8 cellular contexts compared by ENCODE assay signal in genomic region chr16:17469742-17470001, GRCh38. TPM values are rescaled to one million over a fixed set of nuclear protein-coding genes. Genes with fewer than 3 reads are reported as not detected.
A peak's percentile ranks its signal among the peaks of the same experiment; 100 is the strongest.
DNase-seq lines count a peak whose midpoint lies in the region; ATAC-seq and TF ChIP-seq lines count a peak whose summit lies in the region.

No MANE protein-coding gene starts in this region.

- H3K27me3 ChIP-seq in MG63: no peaks in the 10 kb centered on the region; the same call in 1 of the 2 replicates
- H3K27me3 ChIP-seq in neutrophil: peaks cover 20% of the 10 kb centered on the region

- ATAC-seq in effector memory CD8-positive, alpha-beta T cell (replicated peaks): peak; percentile 17
- ATAC-seq in GM21367 (IDR thresholded peaks at IDR 0.05; ENCODE audit: unreplicated experiment): no peak
- no peak for ATAC-seq in GM21825 (IDR thresholded peaks at IDR 0.05; ENCODE audit: unreplicated experiment)
- no peak for ATAC-seq in GM21390 (IDR thresholded peaks at IDR 0.05; ENCODE audit: unreplicated experiment)

- H3K36me3 ChIP-seq in MG63 (peaks cover 16% of the 10 kb centered on the region), neutrophil (no peaks in the 10 kb centered on the region)

- peaks cover 0 to 3% (median 0%) of the 10 kb centered on the region in 7 donors for H3K9me3 Mint-ChIP-seq in CD14-positive monocyte
- no peaks in the 10 kb centered on the region for H3K9me3 Mint-ChIP-seq in effector memory CD8-positive, alpha-beta T cell

- H3K4me3 ChIP-seq in MG63 (peak overlapping the region; percentile 63), neutrophil (ENCODE audit: low read depth in 1 of 2, low read length in 1 of 2) (peak overlapping the region; percentile 74 to 82)

- H3K9me3 ChIP-seq in MG63: no peaks in the 10 kb centered on the region
- H3K9me3 ChIP-seq in neutrophil: no peaks in the 10 kb centered on the region

- TF ChIP-seq CTCF in CD14-positive monocyte (IDR thresholded peaks at IDR 0.05): no peak
- TF ChIP-seq CTCF in neutrophil (IDR thresholded peaks at IDR 0.05): no peak

- peak overlapping the region; percentile 65 for H3K27ac ChIP-seq in neutrophil

- peak overlapping the region in 6 of 7 donors; percentile 65 to 89 (median 85) for H3K27ac Mint-ChIP-seq in CD14-positive monocyte
- peak overlapping the region; percentile 76 to 85 for H3K27ac Mint-ChIP-seq in effector memory CD8-positive, alpha-beta T cell

- H3K27me3 Mint-ChIP-seq in CD14-positive monocyte (ENCODE audit: low read depth in 3 of 3): peaks cover 19 to 25% (median 22%) of the 10 kb centered on the region in 3 donors
- no peaks in the 10 kb centered on the region for H3K27me3 Mint-ChIP-seq in effector memory CD8-positive, alpha-beta T cell

- H3K4me3 Mint-ChIP-seq in CD14-positive monocyte: peak overlapping the region; percentile 96 to 98
- peak overlapping the region; percentile 81 to 87 for H3K4me3 Mint-ChIP-seq in effector memory CD8-positive, alpha-beta T cell

- H3K4me1 Mint-ChIP-seq in CD14-positive monocyte: peaks cover 58% of the 10 kb centered on the region
- peaks cover 40 to 51% of the 10 kb centered on the region in 2 donors for H3K4me1 Mint-ChIP-seq in effector memory CD8-positive, alpha-beta T cell (ENCODE audit: low read depth in 2 of 2)

- no peak for DNase-seq in CD14-positive monocyte (ENCODE audit: low spot score)
- no peak for DNase-seq in MG63
- no peak for DNase-seq in effector memory CD8-positive, alpha-beta T cell
- no peak for DNase-seq in NCI-H2107 (lab: John Stamatoyannopoulos, UW)

- H3K36me3 Mint-ChIP-seq in CD14-positive monocyte: peaks cover 26 to 37% of the 10 kb centered on the region in 2 donors
- peaks cover 21% of the 10 kb centered on the region for H3K36me3 Mint-ChIP-seq in effector memory CD8-positive, alpha-beta T cell (ENCODE audit: insufficient read depth)

- intact Hi-C loops in CD14-positive monocyte (cut with micrococcal nuclease): loop anchor here (5.0 to 10.0 kb wide), 3 partner anchors 52 to 95 kb away; no protein-coding TSS in a partner anchor

- H3K4me1 ChIP-seq in neutrophil (ENCODE audit: control insufficient read depth in 1 of 2, insufficient read depth in 1 of 2, low read depth in 1 of 2, low read length in 1 of 2): peaks cover 46 to 51% of the 10 kb centered on the region in 2 experiments

RNA-seq across cellular contexts. Expression of gene XYLT1, which starts 1.1 kb away (rescaled TPM):
- 1 to 10 TPM in 1 of 2 donors, under 1 TPM in 1; 0.51 to 1.6 TPM for polyA plus RNA-seq in CD14-positive monocyte
- total RNA-seq in MG63 (2014; rRNA removed; shearing (Covaris generic); ENCODE audit: low replicate concordance): 6.6 and 7.3 TPM in 2 replicates
